Comparison of ENCODE assay signal across 8 cellular contexts in genomic region chr1:93848352-93848883, GRCh38. TPM values are rescaled to one million over a fixed set of nuclear protein-coding genes. Genes with fewer than 3 reads are reported as not detected.
A peak's percentile ranks its signal among the peaks of the same experiment; 100 is the strongest.
DNase-seq lines count a peak whose midpoint lies in the region; ATAC-seq and TF ChIP-seq lines count a peak whose summit lies in the region.

No MANE protein-coding gene starts in this region.

- 54 to 65% (median 55%) methylated on average over 4 of the region's 4 CpGs for WGBS in stomach, 5 donors

- peak overlapping the region; percentile 88 for H3K4me3 Mint-ChIP-seq in activated CD4-positive, alpha-beta memory T cell treated with anti-CD3 and anti-CD28 coated beads for 36 hours

- no peaks in the 10 kb centered on the region for H3K27me3 ChIP-seq in stomach

- H3K27me3 Mint-ChIP-seq in activated CD4-positive, alpha-beta memory T cell treated with anti-CD3 and anti-CD28 coated beads for 36 hours = peaks cover 4% of the 10 kb centered on the region

- H3K9me3 ChIP-seq in stomach = no peaks in the 10 kb centered on the region

- H3K36me3 ChIP-seq in stomach = no peaks in the 10 kb centered on the region

- H3K27ac Mint-ChIP-seq in activated CD4-positive, alpha-beta memory T cell treated with anti-CD3 and anti-CD28 coated beads for 36 hours = peak overlapping the region; percentile 90

- H3K36me3 Mint-ChIP-seq in activated CD4-positive, alpha-beta memory T cell treated with anti-CD3 and anti-CD28 coated beads for 36 hours = peaks cover 5% of the 10 kb centered on the region

- peaks cover 5 to 36% (median 33%) of the 10 kb centered on the region in 4 donors for H3K4me1 ChIP-seq in stomach

- POLR2A ChIA-PET in activated CD4-positive, alpha-beta memory T cell treated with anti-CD3 and anti-CD28 coated beads for 36 hours (lab: Charles Lee) = no interaction called here

- CTCF ChIA-PET in activated CD4-positive, alpha-beta memory T cell treated with anti-CD3 and anti-CD28 coated beads for 36 hours (lab: Charles Lee) = interaction anchor here (1.2 to 5.5 kb wide), 4 partner anchors 218 to 544 kb away, joined by 4 to 61 read pairs (median 5); no protein-coding TSS in a partner anchor

- peak overlapping the region; percentile 82 for H3K4me3 ChIP-seq in iPS-11a (ENCODE audit: low read depth, low read length)
- peak overlapping the region; percentile 68 to 81 (median 72) for H3K4me3 ChIP-seq in stomach

- H3K4me1 Mint-ChIP-seq in activated CD4-positive, alpha-beta memory T cell treated with anti-CD3 and anti-CD28 coated beads for 36 hours (ENCODE audit: low read depth) = peaks cover 27% of the 10 kb centered on the region

- no peak for TF ChIP-seq POLR2A in stomach (IDR thresholded peaks at IDR 0.05)

- TF ChIP-seq EP300 in stomach (IDR thresholded peaks at IDR 0.05) = no peak

- H3K27ac ChIP-seq in stomach = peak overlapping the region in 4 of 5 donors; percentile 89 to 99 (median 98)

- intact Hi-C loops in activated CD4-positive, alpha-beta memory T cell treated with anti-CD3 and anti-CD28 coated beads for 36 hours (cut with micrococcal nuclease) = loop anchor here (5.0 to 10.0 kb wide), 4 partner anchors 131 to 1384 kb away; partner anchors contain the start of gene RWDD3
- intact Hi-C loops in stomach (cut with DNase I; ENCODE audit: low total_unique reads) = loop anchor here (10.0 kb wide), 1 partner anchor 214 kb away; no protein-coding TSS in a partner anchor

- DNase-seq in DMS53 treated with DMSO at 0.1 percent for 48 hours (lab: John Stamatoyannopoulos, UW; ENCODE audit: unreplicated experiment) (peak; percentile 53), DMS53 (lab: John Stamatoyannopoulos, UW) (no peak), stomach (no peak)
- DNase-seq in activated CD4-positive, alpha-beta memory T cell treated with anti-CD3 and anti-CD28 coated beads for 36 hours = no peak
- no peak for DNase-seq in stimulated activated CD4-positive, alpha-beta T cell treated with anti-CD3 and anti-CD28 coated beads, Interleukin-15, amount 100 ng/mL, for 24 hours

- ATAC-seq in HG03280 (IDR thresholded peaks at IDR 0.05; ENCODE audit: unreplicated experiment) (no peak), GM19324 (IDR thresholded peaks at IDR 0.05; ENCODE audit: low FRiP score, unreplicated experiment) (no peak)

- no peak for TF ChIP-seq CTCF in stomach (IDR thresholded peaks at IDR 0.05)

- H3K9me3 Mint-ChIP-seq in activated CD4-positive, alpha-beta memory T cell treated with anti-CD3 and anti-CD28 coated beads for 36 hours = peaks cover 3% of the 10 kb centered on the region

RNA-seq across cellular contexts. Expression of gene DNTTIP2, which starts 30.6 kb away (rescaled TPM):
- 10 to 100 TPM; 84.4 to 91.1 TPM for total RNA-seq in activated CD4-positive, alpha-beta memory T cell treated with anti-CD3 and anti-CD28 coated beads for 36 hours
- 100 to 1,000 TPM in 1 of 5 donors, 10 to 100 TPM in 3, 1 to 10 TPM in 1; 8.7 to 107 (median 39.3) TPM for total RNA-seq in stomach
- polyA plus RNA-seq in stomach = 10 to 100 TPM; 44.2 to 48.9 (median 46.9) TPM
